Comparison of ENCODE assay signal across 8 cellular contexts in genomic region chr12:63826002-63826585, GRCh38. TPM values are rescaled to one million over a fixed set of nuclear protein-coding genes. Genes with fewer than 3 reads are reported as not detected.
DNase-seq lines count a peak whose midpoint lies in the region; ATAC-seq and TF ChIP-seq lines count a peak whose summit lies in the region.

No MANE protein-coding gene starts in this region.

- H3K4me3 ChIP-seq in fibroblast of the aortic adventitia (ENCODE audit: low read depth, low read length), result no peak overlapping the region
- H3K4me3 ChIP-seq in parathyroid adenoma (ENCODE audit: low read depth, low read length), result no peak overlapping the region

- H3K27me3 ChIP-seq in parathyroid adenoma (ENCODE audit: control insufficient read depth, insufficient read depth, low read length), result no peaks in the 10 kb centered on the region

- H3K27ac Mint-ChIP-seq in T-cell, result no peak overlapping the region

- H3K36me3 Mint-ChIP-seq in T-cell, result no peaks in the 10 kb centered on the region

- no peak overlapping the region for H2AFZ ChIP-seq in parathyroid adenoma

- POLR2A ChIA-PET in T-cell (lab: Charles Lee), result no interaction called here

- no peak overlapping the region for H3K4me3 Mint-ChIP-seq in T-cell

- intact Hi-C loops in posterior cingulate gyrus (cut with DNase I), result loop anchor here (5.0 kb wide), 1 partner anchor 566 kb away; the partner anchor contains the start of gene C12orf56

- no peaks in the 10 kb centered on the region for H3K36me3 ChIP-seq in parathyroid adenoma (ENCODE audit: control insufficient read depth, insufficient read depth, low read length)

- H3K79me2 ChIP-seq in parathyroid adenoma, result no peaks in the 10 kb centered on the region

- H3K9me3 Mint-ChIP-seq in T-cell, result no peaks in the 10 kb centered on the region

- peaks cover 18 to 25% of the 10 kb centered on the region in 2 donors for H3K27me3 Mint-ChIP-seq in T-cell

- peak; percentile 65 for ATAC-seq in GM21526 (IDR thresholded peaks at IDR 0.05; ENCODE audit: low FRiP score, unreplicated experiment)
- peak; percentile 91 for ATAC-seq in SK-N-SH treated with all-trans-retinoic acid at 6 μM for 48 hours
- no peak for ATAC-seq in T-cell (replicated peaks in 1 of 4)

- no peak overlapping the region for H3K4me2 ChIP-seq in parathyroid adenoma (ENCODE audit: low read length)

- peaks cover 5 to 8% (median 6%) of the 10 kb centered on the region in 3 donors for H3K4me1 Mint-ChIP-seq in T-cell

- CTCF ChIA-PET in T-cell (lab: Charles Lee), result no interaction called here

- H3K9me3 ChIP-seq in parathyroid adenoma (ENCODE audit: control insufficient read depth, low read length), result no peaks in the 10 kb centered on the region

- no peak overlapping the region for H3K9ac ChIP-seq in parathyroid adenoma

- H3K27ac ChIP-seq in parathyroid adenoma, result no peak overlapping the region

- TF ChIP-seq CTCF in LNCAP (IDR thresholded peaks at IDR 0.05) (peak; percentile 86), fibroblast of the aortic adventitia (IDR thresholded peaks at IDR 0.05; ENCODE audit: insufficient read depth, low read length) (peak; percentile 90), parathyroid adenoma (IDR thresholded peaks at IDR 0.05) (peak; percentile 76)

- no peaks in the 10 kb centered on the region for H3K4me1 ChIP-seq in parathyroid adenoma

- DNase-seq in EL (peak; percentile 68), fibroblast of the aortic adventitia (ENCODE audit: low read depth) (peak; percentile 86), T-cell (no peak), posterior cingulate gyrus (no peak)

TF ChIP-seq in SK-N-SH treated with all-trans-retinoic acid at 6 μM for 48 hours, 23 proteins besides CTCF, POLR2A, EP300 and RAD21:
- TF ChIP-seq RARB (CRISPR knock-in tag; IDR thresholded peaks at IDR 0.05), result no peak
- TF ChIP-seq OSR1 (CRISPR knock-in tag; IDR thresholded peaks at IDR 0.05), result no peak
- TF ChIP-seq TOX (CRISPR knock-in tag; IDR thresholded peaks at IDR 0.05; ENCODE audit: borderline replicate concordance), result no peak
- TF ChIP-seq ZFP30 (CRISPR knock-in tag; IDR thresholded peaks at IDR 0.05), result no peak
- no peak for TF ChIP-seq BACH2 (CRISPR knock-in tag; IDR thresholded peaks at IDR 0.05; ENCODE audit: borderline replicate concordance)
- no peak for TF ChIP-seq ESRRG (CRISPR knock-in tag; IDR thresholded peaks at IDR 0.05)
- no peak for TF ChIP-seq ISL1 (CRISPR knock-in tag; IDR thresholded peaks at IDR 0.05)
- no peak for TF ChIP-seq CREB5 (CRISPR knock-in tag; IDR thresholded peaks at IDR 0.05; ENCODE audit: low read depth)
- TF ChIP-seq ZNF8 (CRISPR knock-in tag; IDR thresholded peaks at IDR 0.05), result no peak
- no peak for TF ChIP-seq ZNF70 (CRISPR knock-in tag; IDR thresholded peaks at IDR 0.05)
- TF ChIP-seq ZFP3 (CRISPR knock-in tag; IDR thresholded peaks at IDR 0.05), result no peak
- TF ChIP-seq ZC3H10 (CRISPR knock-in tag; IDR thresholded peaks at IDR 0.05), result no peak
- TF ChIP-seq PATZ1 (CRISPR knock-in tag; IDR thresholded peaks at IDR 0.05; ENCODE audit: borderline replicate concordance), result no peak

RNA-seq across cellular contexts. Expression of gene SRGAP1, which starts 18.4 kb away (rescaled TPM):
- total RNA-seq in fibroblast of the aortic adventitia (ENCODE audit: low replicate concordance) (11.9 and 25.8 TPM in 2 replicates), T-cell (under 1 TPM in 4 of 5 donors, not detected in 1; 0.07 to 0.38 (median 0.17) TPM)

RNA-seq across cellular contexts. Expression of gene RXYLT1, which starts 46.4 kb away (rescaled TPM):
- total RNA-seq in fibroblast of the aortic adventitia (ENCODE audit: low replicate concordance), result 22.1 and 22.5 TPM in 2 replicates
- 10 to 100 TPM in 3 of 5 donors, 1 to 10 TPM in 2; 8.5 to 18.6 (median 13.3) TPM for total RNA-seq in T-cell

Comparison
In these comparisons a context has a peak if more than half of its experiments do, and no peak if none do; other contexts are left out.
1. DNase-seq: peak in EL (single experiment) and fibroblast of the aortic adventitia (single experiment); none in T-cell (0 of 34) and posterior cingulate gyrus (0 of 10).
2. ATAC-seq: peak in GM21526 (single experiment) and SK-N-SH treated with all-trans-retinoic acid at 6 μM for 48 hours (single experiment); none in T-cell (0 of 4).
3. Peak in every context shown above with its lines, with median percentiles within 50 percentile points of each other: CTCF ChIP-seq.